In genomic region chr10:102868976-102869289, GRCh38 we compare ENCODE assay signal across 8 cellular contexts. TPM values are rescaled to one million over a fixed set of nuclear protein-coding genes. Genes with fewer than 3 reads are reported as not detected.
DNase-seq lines count a peak whose midpoint lies in the region; ATAC-seq and TF ChIP-seq lines count a peak whose summit lies in the region.

No MANE protein-coding gene starts in this region.

- H3K4me3 ChIP-seq in RWPE2 (ENCODE audit: severe bottlenecking) (peak overlapping the region; percentile 39), fibroblast of pulmonary artery (replicated peaks; ENCODE audit: low read depth, low read length) (peak overlapping the region; percentile 48), retinal pigment epithelial cell (ENCODE audit: low read length) (peak overlapping the region; percentile 65)

- no peaks in the 10 kb centered on the region for H3K4me1 ChIP-seq in RWPE2 (ENCODE audit: insufficient read depth, poor library complexity, severe bottlenecking)

- no peaks in the 10 kb centered on the region for H3K36me3 ChIP-seq in RWPE2 (ENCODE audit: low read depth)

- H3K27me3 ChIP-seq in RWPE2 (ENCODE audit: insufficient read depth, poor library complexity, severe bottlenecking): no peaks in the 10 kb centered on the region

- in situ Hi-C loops in G401 (cut with HindIII; ENCODE audit: low sequenced_read_pairs): no loop called here

- no peak overlapping the region for H3K27ac ChIP-seq in RWPE2 (ENCODE audit: poor library complexity, severe bottlenecking)

- ATAC-seq in RWPE2 (ENCODE audit: low read depth): no peak
- no peak for ATAC-seq in GM19463 (IDR thresholded peaks at IDR 0.05; ENCODE audit: unreplicated experiment)

- DNase-seq in G401 (ENCODE audit: low spot score): peak; percentile 36
- DNase-seq in RWPE2 (ENCODE audit: low spot score): no peak
- DNase-seq in fibroblast of pulmonary artery (ENCODE audit: low read depth): no peak
- no peak for DNase-seq in retinal pigment epithelial cell (ENCODE audit: low read depth)
- no peak for DNase-seq in LoVo (ENCODE audit: low spot score)
- no peak for DNase-seq in NCI-H524 (lab: John Stamatoyannopoulos, UW)
- no peak for DNase-seq in glomerular visceral epithelial cell (ENCODE audit: extremely low spot score)

- no peaks in the 10 kb centered on the region for H3K9me3 ChIP-seq in RWPE2 (ENCODE audit: severe bottlenecking)

- TF ChIP-seq CTCF in RWPE2 (IDR thresholded peaks at IDR 0.05; ENCODE audit: poor library complexity, severe bottlenecking): no peak
- TF ChIP-seq CTCF in fibroblast of pulmonary artery (IDR thresholded peaks at IDR 0.05; ENCODE audit: low read length, missing control alignments): no peak
- no peak for TF ChIP-seq CTCF in retinal pigment epithelial cell (conservative IDR thresholded peaks at IDR 0.05; ENCODE audit: low read depth, low read length)

RNA-seq across cellular contexts. Expression of gene AS3MT, which starts 0.3 kb away (rescaled TPM):
- 0.31 and 1.4 TPM in 2 replicates for total RNA-seq in G401 (2014; rRNA removed; shearing (Covaris generic))

RNA-seq across cellular contexts. Expression of gene BORCS7, which starts 14.9 kb away (rescaled TPM):
- total RNA-seq in G401 (2014; rRNA removed; shearing (Covaris generic)): 22.6 and 28.5 TPM in 2 replicates

RNA-seq across cellular contexts. Expression of gene CYP17A1, which starts 31.7 kb away (rescaled TPM):
- not detected in 2 replicates for total RNA-seq in G401 (2014; rRNA removed; shearing (Covaris generic))

RNA-seq across cellular contexts. Expression of gene CNNM2, which starts 49.2 kb away (rescaled TPM):
- 7.6 and 15.5 TPM in 2 replicates for total RNA-seq in G401 (2014; rRNA removed; shearing (Covaris generic))
